Comparison of ENCODE assay signal across 27 cellular contexts in the genomic region with DNA sequence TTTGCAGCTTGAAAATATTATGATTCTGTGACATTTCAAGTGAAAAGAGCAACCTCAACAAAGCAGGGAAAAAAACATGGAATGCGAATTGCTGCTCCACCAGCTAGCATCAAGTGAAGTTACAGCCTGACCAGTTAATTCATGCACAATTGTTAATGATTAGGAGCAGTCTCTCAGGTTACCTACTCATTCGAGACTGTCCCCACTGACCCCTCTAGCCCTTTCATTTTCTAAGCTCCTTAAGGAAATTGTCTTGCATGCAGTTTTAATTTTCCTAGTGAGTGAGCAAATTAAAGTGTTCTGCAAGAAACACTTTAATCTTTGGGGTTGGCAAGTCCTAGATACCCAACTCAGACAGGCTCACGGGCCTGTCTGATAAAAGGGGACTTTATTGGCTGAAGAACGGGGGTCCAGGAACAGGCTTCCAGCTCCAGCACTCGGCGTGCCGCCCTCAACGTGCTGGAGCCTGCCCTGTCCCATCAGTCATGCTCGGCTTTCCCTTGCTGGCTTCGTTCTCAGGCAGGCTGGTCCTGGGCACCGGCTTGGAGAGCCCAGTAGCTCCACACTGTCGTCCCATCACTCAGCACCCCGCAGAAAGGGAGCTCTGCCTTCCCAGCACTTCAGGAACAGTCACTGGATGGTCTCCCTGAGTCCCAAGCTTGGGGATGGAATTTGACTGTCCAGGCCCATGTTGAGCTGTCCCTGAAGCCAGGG.
"Had no signal": no experiment of that assay in that cellular context is flagged by ENCODE, and none has a peak within 500 bp of the region (broad histone marks: within the 10 kb centered on the region; RNA-seq: fewer than 3 reads in every experiment).

No MANE protein-coding gene starts in this region.

- H3K27me3 ChIP-seq: body of pancreas, esophagus squamous epithelium, left lung, right lobe of liver, testis, transverse colon had no signal

- H3K4me3 ChIP-seq: body of pancreas, esophagus squamous epithelium, left lung, right lobe of liver, testis, transverse colon had no signal

- H3K36me3 ChIP-seq: esophagus squamous epithelium, left lung, right lobe of liver, transverse colon had no signal

- H2AFZ ChIP-seq: parathyroid adenoma had no signal

- ATAC-seq: activated CD8-positive, alpha-beta memory T cell treated with anti-CD3 and anti-CD28 coated beads, Interleukin-2, amount 10 ng/mL, durations not matched to agents 7 days and 5 days; activated CD8-positive, alpha-beta T cell treated with anti-CD3 and anti-CD28 coated beads for 36 hours; activated T-cell treated with anti-CD3 and anti-CD28 coated beads, Interleukin-2, amount 50 U/mL, for 72 hours; body of pancreas; left lung; SK-N-SH treated with all-trans-retinoic acid at 6 μM for 48 hours; T-helper 17 cell had no signal

- H3K9ac ChIP-seq: parathyroid adenoma had no signal

- DNase-seq: activated CD4-positive, alpha-beta T cell treated with anti-CD3 and anti-CD28 coated beads, Interleukin-2, amount 10 ng/mL, durations not matched to agents 7 days and 5 days; activated CD4-positive, CD25-positive, alpha-beta regulatory T cell treated with anti-CD3 and anti-CD28 coated beads, Interleukin-2, amount 50 U/mL, for 72 hours; activated CD8-positive, alpha-beta memory T cell treated with anti-CD3 and anti-CD28 coated beads, Interleukin-2, amount 10 ng/mL, durations not matched to agents 7 days and 5 days; activated CD8-positive, alpha-beta T cell treated with anti-CD3 and anti-CD28 coated beads for 36 hours; activated naive CD4-positive, alpha-beta T cell treated with Interleukin-2 at 50 U/mL for 16 hours; activated T-cell treated with anti-CD3 and anti-CD28 coated beads for 4 hours; activated T-cell treated with anti-CD3 and anti-CD28 coated beads, Interleukin-2, amount 50 U/mL, for 72 hours; body of pancreas; central memory CD4-positive, alpha-beta T cell; endodermal cell; esophagus squamous epithelium; glutamatergic neuron; islet precursor cell; left lung; mammary epithelial cell; naive B cell; nucleus accumbens; stimulated activated CD4-positive, alpha-beta T cell treated with anti-CD3 and anti-CD28 coated beads, Interleukin-2, amount 100 ng/mL, for 48 hours; stimulated activated naive CD4-positive, alpha-beta T cell treated with Interleukin-2 at 50 U/mL for 16 hours; T-helper 17 cell; testis; transverse colon had no signal

- H3K9me3 ChIP-seq: body of pancreas, esophagus squamous epithelium, left lung, right lobe of liver, testis, transverse colon had no signal

- FAIRE-seq: frontal cortex, urothelium cell line had no signal

- H3K79me2 ChIP-seq: parathyroid adenoma had no signal

- H3K4me1 ChIP-seq: body of pancreas, left lung, parathyroid adenoma, right lobe of liver, transverse colon had no signal

- H3K27ac ChIP-seq: body of pancreas, esophagus squamous epithelium, left lung, parathyroid adenoma, right lobe of liver, testis, transverse colon had no signal
